ENCODE assay signal across 10 cellular contexts in the genomic region with DNA sequence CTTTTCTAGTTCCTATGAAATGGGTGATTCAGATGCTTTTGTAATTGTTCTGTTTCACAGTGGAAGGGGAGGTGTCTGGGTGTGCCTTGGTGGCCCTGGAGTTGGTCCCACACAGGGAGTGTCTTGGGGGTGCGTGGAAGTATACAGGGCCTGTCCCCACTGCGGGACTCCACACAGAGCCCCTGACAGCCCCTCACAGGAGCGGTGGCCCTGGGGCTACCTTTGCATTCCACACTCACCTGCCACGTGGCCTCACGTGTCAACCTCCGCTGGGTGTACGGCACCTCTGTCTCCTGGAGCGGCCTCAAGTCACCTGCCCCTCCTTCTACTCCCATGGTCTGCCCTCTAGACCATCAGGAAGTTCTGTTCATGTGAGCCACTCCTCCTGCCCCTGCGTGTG. TPM values are rescaled to one million over a fixed set of nuclear protein-coding genes. Genes with fewer than 3 reads are reported as not detected.
A peak's percentile ranks its signal among the peaks of the same experiment; 100 is the strongest.
DNase-seq lines count a peak whose midpoint lies in the region; ATAC-seq and TF ChIP-seq lines count a peak whose summit lies in the region.
"Had no signal": no experiment of that assay in that cellular context is flagged by ENCODE, and none has a peak within 500 bp of the region (broad histone marks: within the 10 kb centered on the region; RNA-seq: fewer than 3 reads in every experiment).

No MANE protein-coding gene starts in this region.

- no peak overlapping the region for H3K4me3 ChIP-seq in NT2/D1 (ENCODE audit: insufficient read length, low read depth)
- H3K4me3 ChIP-seq in mesenchymal stem cell (ENCODE audit: insufficient read depth in 1 of 2, low read depth in 1 of 2, low read length in 2 of 2): no peak overlapping the region

- peak overlapping the region in 1 of 2 experiments; percentile 64 for H3K18ac ChIP-seq in mesenchymal stem cell (ENCODE audit: low read depth in 1 of 2, low read length in 2 of 2)

- H3K27ac ChIP-seq in mesenchymal stem cell (ENCODE audit: low read length, poor library complexity, severe bottlenecking) (peak overlapping the region; percentile 39), temporal lobe (ENCODE audit: low read depth, low read length) (peak overlapping the region; percentile 86)

- peak overlapping the region; percentile 89 for H3K27ac Mint-ChIP-seq in chondrocyte (ENCODE audit: unreplicated experiment)
- H3K27ac Mint-ChIP-seq: T-helper 1 cell treated with Interleukin-12 subunit alpha and Interleukin-12 subunit beta and Interleukin-4 antibody, amounts not matched to agents 30 μg/mL and 1 μg/mL, for 36 hours had no signal

- no peak overlapping the region for H2BK5ac ChIP-seq in mesenchymal stem cell (ENCODE audit: low read depth, low read length, poor library complexity, severe bottlenecking)

- H3K4me1 ChIP-seq in NT2/D1 (ENCODE audit: insufficient read depth, insufficient read length) (peaks cover 20% of the 10 kb centered on the region), mesenchymal stem cell (ENCODE audit: control insufficient read depth, insufficient read depth, low read depth, low read length) (peaks cover 46% of the 10 kb centered on the region)

- H3K27me3 ChIP-seq in NT2/D1 (ENCODE audit: insufficient read depth, insufficient read length) (no peaks in the 10 kb centered on the region), mesenchymal stem cell (ENCODE audit: control insufficient read depth in 1 of 2, insufficient read depth in 1 of 2, low read length in 2 of 2) (peaks cover 0 to 26% of the 10 kb centered on the region in 2 experiments)

- H3K4me3 Mint-ChIP-seq in chondrocyte (ENCODE audit: unreplicated experiment): no peak overlapping the region
- H3K4me3 Mint-ChIP-seq: T-helper 1 cell treated with Interleukin-12 subunit alpha and Interleukin-12 subunit beta and Interleukin-4 antibody, amounts not matched to agents 30 μg/mL and 1 μg/mL, for 36 hours had no signal

- no peak overlapping the region for H3K23ac ChIP-seq in mesenchymal stem cell (ENCODE audit: low read length in 2 of 2)

- no peak overlapping the region for H3K14ac ChIP-seq in mesenchymal stem cell (ENCODE audit: low read length in 2 of 2)

- H2AK5ac ChIP-seq in mesenchymal stem cell (ENCODE audit: low read length, severe bottlenecking): no peak overlapping the region

- peak overlapping the region; percentile 24 for H4K91ac ChIP-seq in mesenchymal stem cell (ENCODE audit: low read length)

- H3K9ac ChIP-seq in NT2/D1 (ENCODE audit: insufficient read length, low read depth): peak overlapping the region; percentile 70
- H3K9ac ChIP-seq in mesenchymal stem cell (ENCODE audit: low read length): peak overlapping the region; percentile 89

- no peaks in the 10 kb centered on the region for H3K36me3 Mint-ChIP-seq in chondrocyte (ENCODE audit: low read depth)

- no peaks in the 10 kb centered on the region for H3K27me3 Mint-ChIP-seq in chondrocyte (ENCODE audit: low read depth)

- 94% methylated on average over 9 of the region's 9 CpGs for WGBS in mesenchymal stem cell

- H3K9me3 ChIP-seq in NT2/D1 (ENCODE audit: insufficient read depth, low read length) (no peaks in the 10 kb centered on the region), mesenchymal stem cell (ENCODE audit: control insufficient read depth, low read length) (no peaks in the 10 kb centered on the region)

- no peak overlapping the region for H2AFZ ChIP-seq in mesenchymal stem cell (ENCODE audit: low read depth, low read length)

- no peak overlapping the region for H3K4me2 ChIP-seq in mesenchymal stem cell (ENCODE audit: low read length, poor library complexity, severe bottlenecking)

- no peak overlapping the region for H2BK15ac ChIP-seq in mesenchymal stem cell (ENCODE audit: low read depth, poor library complexity, severe bottlenecking)

- no peak overlapping the region for H2BK120ac ChIP-seq in mesenchymal stem cell (ENCODE audit: low read depth, low read length)

- TF ChIP-seq CTCF in chondrocyte (IDR thresholded peaks at IDR 0.05): no peak
- TF ChIP-seq CTCF in GM20000 (IDR thresholded peaks at IDR 0.05; ENCODE audit: extremely low read depth, missing control alignments): no peak

- H4K8ac ChIP-seq in mesenchymal stem cell (ENCODE audit: low read length): no peak overlapping the region

- H3K4me1 Mint-ChIP-seq in chondrocyte (ENCODE audit: low read depth): peaks cover 35% of the 10 kb centered on the region

- no peak for ATAC-seq in HG02678 (IDR thresholded peaks at IDR 0.05; ENCODE audit: unreplicated experiment)

- DNase-seq in NT2/D1 (ENCODE audit: low read depth, low spot score) (no peak), chondrocyte (ENCODE audit: low spot score) (peak; percentile 89), mesenchymal stem cell (no peak), GM20000 (ENCODE audit: low spot score) (no peak), DMS79 (lab: John Stamatoyannopoulos, UW) (no peak)
- DNase-seq: NCI-H1694; stimulated activated naive CD4-positive, alpha-beta T cell treated with Interleukin-2 at 50 U/mL for 16 hours had no signal

- peak overlapping the region in 1 of 2 experiments; percentile 52 for H2BK12ac ChIP-seq in mesenchymal stem cell (ENCODE audit: low read length in 2 of 2)

- H3K36me3 ChIP-seq in NT2/D1 (ENCODE audit: insufficient read depth, insufficient read length, low read length) (peaks cover 4% of the 10 kb centered on the region), mesenchymal stem cell (ENCODE audit: control insufficient read depth in 1 of 2, insufficient read depth in 2 of 2, low read depth in 1 of 2, low read length in 2 of 2) (peaks cover 0 to 22% of the 10 kb centered on the region in 2 experiments)

- H3K79me1 ChIP-seq in mesenchymal stem cell (replicated peaks; ENCODE audit: low read length, poor library complexity, severe bottlenecking): peaks cover 4% of the 10 kb centered on the region

- no peak overlapping the region for H3K4ac ChIP-seq in mesenchymal stem cell (ENCODE audit: low read depth in 1 of 2, low read length in 2 of 2)

- H3K9me3 Mint-ChIP-seq in chondrocyte (ENCODE audit: low read depth): no peaks in the 10 kb centered on the region
- H3K9me3 Mint-ChIP-seq: T-helper 1 cell treated with Interleukin-12 subunit alpha and Interleukin-12 subunit beta and Interleukin-4 antibody, amounts not matched to agents 30 μg/mL and 1 μg/mL, for 36 hours had no signal

RNA-seq across cellular contexts. Expression of gene FAAP20, which starts 58.7 kb away (rescaled TPM):
- total RNA-seq in chondrocyte (48.4 to 76.1 TPM (median 69.2 TPM) in 3 replicates), temporal lobe (24.6 TPM)
- 84.5 TPM for polyA plus RNA-seq in mesenchymal stem cell (2013, experiment 1 of 2)
- 86.1 TPM for polyA plus RNA-seq in mesenchymal stem cell (2013, experiment 2 of 2)
